Comparison of ENCODE assay signal across 1 cellular context in genomic region chr14:100141133-100141497, GRCh38.
TF ChIP-seq lines count a peak whose summit lies in the region.

No MANE protein-coding gene starts in this region.

TF ChIP-seq in K562, 482 proteins besides CTCF, POLR2A, EP300 and RAD21 (continued from another document):
- no peak for TF ChIP-seq VEZF1 (CRISPR knock-in tag; IDR thresholded peaks at IDR 0.05)
- no peak for TF ChIP-seq TARDBP (IDR thresholded peaks at IDR 0.05)
- TF ChIP-seq POLR2AphosphoS5 (IDR thresholded peaks at IDR 0.05; ENCODE audit: control insufficient read depth, insufficient read depth, low read depth, low read length): no peak
